Comparison of ENCODE assay signal across 24 cellular contexts in the genomic region with DNA sequence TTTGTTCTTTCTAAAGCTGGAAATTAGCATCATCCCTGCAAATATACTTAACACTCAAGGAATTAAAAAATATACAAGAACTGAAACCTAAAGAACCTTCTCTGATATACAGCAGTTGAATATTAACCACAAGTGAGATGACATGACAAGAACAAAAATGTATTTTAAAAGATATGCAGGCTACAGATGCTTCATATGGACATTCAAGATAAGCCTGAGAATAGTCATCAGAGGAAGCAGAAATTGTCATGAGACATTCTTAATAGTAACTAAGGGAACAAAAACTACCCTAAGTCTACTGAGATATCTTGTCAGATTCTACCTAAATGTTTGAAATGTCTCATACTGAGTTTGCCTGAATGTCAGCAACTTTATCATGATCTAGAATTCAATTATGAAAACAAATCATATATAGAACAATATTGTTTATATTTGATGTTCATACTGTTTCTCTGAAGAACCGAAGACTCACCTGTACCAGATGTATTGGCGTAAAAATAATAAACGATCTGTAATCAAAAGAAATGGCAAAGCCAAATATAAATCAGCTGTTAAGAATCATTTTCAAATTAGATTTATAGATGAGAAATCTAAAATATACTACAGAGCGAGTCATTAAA. TPM values are rescaled to one million over a fixed set of nuclear protein-coding genes. Genes with fewer than 3 reads are reported as not detected.
A peak's percentile ranks its signal among the peaks of the same experiment; 100 is the strongest.
DNase-seq lines count a peak whose midpoint lies in the region; ATAC-seq, FAIRE-seq and TF ChIP-seq lines count a peak whose summit lies in the region.
"Had no signal": no experiment of that assay in that cellular context is flagged by ENCODE, and none has a peak within 500 bp of the region (broad histone marks: within the 10 kb centered on the region; RNA-seq: fewer than 3 reads in every experiment).

No MANE protein-coding gene starts in this region.

- DNase-seq in GM18507 (ENCODE audit: extremely low spot score, insufficient read length, low read depth) (no peak), T-helper 17 cell (no peak), erythroblast (lab: John Stamatoyannopoulos, UW) (peak; percentile 89 to 94), D341Med (ENCODE audit: low spot score) (no peak), SHP77 treated with DMSO at 0.1 percent for 48 hours (lab: John Stamatoyannopoulos, UW) (no peak), cerebellar nuclear complex (lab: John Stamatoyannopoulos, UW) (no peak)
- DNase-seq: ACHN; CD4-positive, alpha-beta memory T cell; DMS53; GF-D8; H7; HFFc6; KG1; NCI-H1105; NCI-H2029 treated with DMSO at 0.1 percent for 48 hours; NCI-H226; NCI-H510A treated with DMSO at 0.1 percent for 48 hours; NCI-H748 treated with DMSO at 0.1 percent for 48 hours; Peyer's patch had no signal

- no peaks in the 10 kb centered on the region for H3K27me3 Mint-ChIP-seq in T-helper 17 cell
- H3K27me3 Mint-ChIP-seq: CD4-positive, alpha-beta memory T cell had no signal

- TF ChIP-seq POLR2A in erythroblast (IDR thresholded peaks at IDR 0.05; ENCODE audit: low read length), result peak; percentile 78

- H3K9me3 ChIP-seq in T-helper 17 cell (ENCODE audit: control insufficient read depth, low read length, poor library complexity, severe bottlenecking), result no peaks in the 10 kb centered on the region
- H3K9me3 ChIP-seq: BLaER1 treated with 17β-estradiol and CSF1 and Interleukin-3, amounts not matched to agents 10 nM and 100 nM; Peyer's patch; SJSA1 had no signal

- peaks cover 6% of the 10 kb centered on the region for H3K36me3 Mint-ChIP-seq in T-helper 17 cell (ENCODE audit: low read depth)

- peak overlapping the region; percentile 34 for H3K27ac Mint-ChIP-seq in T-helper 17 cell
- H3K27ac Mint-ChIP-seq: CD4-positive, alpha-beta memory T cell; HFFc6 had no signal

- H3K4me1 Mint-ChIP-seq in T-helper 17 cell, result peaks cover 32% of the 10 kb centered on the region

- ATAC-seq in T-helper 17 cell (no peak), HG03135 (IDR thresholded peaks at IDR 0.05; ENCODE audit: unreplicated experiment) (no peak)
- ATAC-seq: HepG2 had no signal

- H3K4me3 Mint-ChIP-seq in T-helper 17 cell, result no peak overlapping the region
- H3K4me3 Mint-ChIP-seq: CD4-positive, alpha-beta memory T cell; HFFc6 had no signal

- peak; percentile 15 for FAIRE-seq in GM18507 (lab: Jason Lieb, UNC)
- FAIRE-seq: D721Med, HepG2 had no signal

RNA-seq across cellular contexts. Expression of gene NBAS, which starts 4.7 kb away (rescaled TPM):
- 10 to 100 TPM; 29.3 to 32.5 TPM for total RNA-seq in T-helper 17 cell

RNA-seq across cellular contexts. Expression of gene DDX1, which starts 35.2 kb away (rescaled TPM):
- total RNA-seq in T-helper 17 cell, result 10 to 100 TPM; 27.6 to 35.0 TPM

Comparison
In these comparisons a context has a peak if more than half of its experiments do, and no peak if none do; other contexts are left out.
1. DNase-seq: peak in erythroblast (2 of 2); none in GM18507 (single experiment), T-helper 17 cell (0 of 3), D341Med (single experiment), SHP77 treated with DMSO at 0.1 percent for 48 hours (single experiment) and cerebellar nuclear complex (0 of 2).